Comparison of ENCODE assay signal across 8 cellular contexts in genomic region chr17:81927653-81928496, GRCh38. TPM values are rescaled to one million over a fixed set of nuclear protein-coding genes. Genes with fewer than 3 reads are reported as not detected.
DNase-seq lines count a peak whose midpoint lies in the region; ATAC-seq lines count a peak whose summit lies in the region.

MAFG (minus strand) TSS chr17:81927735; CDS start chr17:81923185, 4,550 bp downstream.

- POLR2A ChIA-PET in naive thymus-derived CD4-positive, alpha-beta T cell (lab: Charles Lee): interaction anchor here (0.5 to 3.3 kb wide), 10 partner anchors 11 to 121 kb away, joined by 3 to 23 read pairs (median 4); no protein-coding TSS in a partner anchor

- H3K9me3 Mint-ChIP-seq in naive thymus-derived CD4-positive, alpha-beta T cell: no peaks in the 10 kb centered on the region
- H3K9me3 Mint-ChIP-seq in stimulated activated naive B cell treated with anti-CD40 and anti-IgM and Interleukin-4, amounts not matched to agents 10 μg/mL and 1 μg/mL and 100 μg/mL, for 72 hours: no peaks in the 10 kb centered on the region

- H3K27me3 Mint-ChIP-seq in naive thymus-derived CD4-positive, alpha-beta T cell: peaks cover 0 to 18% (median 0%) of the 10 kb centered on the region in 5 donors
- peaks cover 4 to 21% of the 10 kb centered on the region in 2 donors for H3K27me3 Mint-ChIP-seq in stimulated activated naive B cell treated with anti-CD40 and anti-IgM and Interleukin-4, amounts not matched to agents 10 μg/mL and 1 μg/mL and 100 μg/mL, for 72 hours

- ATAC-seq in GM21786 (IDR thresholded peaks at IDR 0.05; ENCODE audit: unreplicated experiment): peak; percentile 51
- peak; percentile 72 for ATAC-seq in naive thymus-derived CD4-positive, alpha-beta T cell
- ATAC-seq in stimulated activated naive B cell treated with anti-CD40 and anti-IgM and Interleukin-4, amounts not matched to agents 10 μg/mL and 1 μg/mL and 100 μg/mL, for 72 hours (replicated peaks): peak; percentile 63 to 73

- H3K4me3 ChIP-seq in naive thymus-derived CD4-positive, alpha-beta T cell (ENCODE audit: low read length): peak within 1 kb of the TSS; percentile 58

- H3K4me3 Mint-ChIP-seq in naive thymus-derived CD4-positive, alpha-beta T cell: peak within 1 kb of the TSS; percentile 77 to 91 (median 84)
- peak within 1 kb of the TSS; percentile 93 to 94 for H3K4me3 Mint-ChIP-seq in stimulated activated naive B cell treated with anti-CD40 and anti-IgM and Interleukin-4, amounts not matched to agents 10 μg/mL and 1 μg/mL and 100 μg/mL, for 72 hours

- H3K27ac Mint-ChIP-seq in naive thymus-derived CD4-positive, alpha-beta T cell: peak within 1 kb of the TSS; percentile 69 to 95 (median 88)
- peak within 1 kb of the TSS; percentile 96 for H3K27ac Mint-ChIP-seq in stimulated activated naive B cell treated with anti-CD40 and anti-IgM and Interleukin-4, amounts not matched to agents 10 μg/mL and 1 μg/mL and 100 μg/mL, for 72 hours

- peak within 1 kb of the TSS; percentile 71 for H3K27ac ChIP-seq in naive thymus-derived CD4-positive, alpha-beta T cell (ENCODE audit: low read depth, low read length)

- H3K27me3 ChIP-seq in naive thymus-derived CD4-positive, alpha-beta T cell (ENCODE audit: control insufficient read depth in 2 of 2, insufficient read depth in 2 of 2, low read length in 2 of 2): peaks cover 0 to 13% of the 10 kb centered on the region in 2 donors

- H3K36me3 Mint-ChIP-seq in naive thymus-derived CD4-positive, alpha-beta T cell: no peaks in the 10 kb centered on the region
- peaks cover 12 to 24% of the 10 kb centered on the region in 2 donors for H3K36me3 Mint-ChIP-seq in stimulated activated naive B cell treated with anti-CD40 and anti-IgM and Interleukin-4, amounts not matched to agents 10 μg/mL and 1 μg/mL and 100 μg/mL, for 72 hours

- intact Hi-C loops in naive thymus-derived CD4-positive, alpha-beta T cell (cut with micrococcal nuclease): loop anchor here (1.0 to 5.0 kb wide), 8 partner anchors 9 to 1666 kb away; partner anchors contain the start of genes ARHGDIA (in 2 of the 2), PCYT2 (in 2 of the 2), PYCR1 (in 2 of the 2) and ALYREF (in 1 of the 2)

- peaks cover 10 to 31% of the 10 kb centered on the region in 2 donors for H3K4me1 ChIP-seq in naive thymus-derived CD4-positive, alpha-beta T cell (ENCODE audit: control insufficient read depth in 2 of 2, insufficient read depth in 2 of 2, low read length in 2 of 2)

- H3K4me1 Mint-ChIP-seq in naive thymus-derived CD4-positive, alpha-beta T cell: peaks cover 9 to 29% (median 20%) of the 10 kb centered on the region in 7 donors
- H3K4me1 Mint-ChIP-seq in stimulated activated naive B cell treated with anti-CD40 and anti-IgM and Interleukin-4, amounts not matched to agents 10 μg/mL and 1 μg/mL and 100 μg/mL, for 72 hours: peaks cover 30 to 58% of the 10 kb centered on the region in 2 donors

- H3K36me3 ChIP-seq in naive thymus-derived CD4-positive, alpha-beta T cell (ENCODE audit: control insufficient read depth in 2 of 3, insufficient read depth in 3 of 3, low read length in 3 of 3): no peaks in the 10 kb centered on the region

- CTCF ChIA-PET in naive thymus-derived CD4-positive, alpha-beta T cell (lab: Charles Lee): interaction anchor here (0.6 to 1.0 kb wide), 2 partner anchors 10 to 42 kb away, joined by 3 to 4 read pairs; no protein-coding TSS in a partner anchor

- DNase-seq in DMS79 (lab: John Stamatoyannopoulos, UW): peak; percentile 54
- peak; percentile 90 for DNase-seq in LHCN-M2 (ENCODE audit: low read depth)
- peak; percentile 93 for DNase-seq in RKO (ENCODE audit: low spot score)
- peak; percentile 84 for DNase-seq in activated T-helper 1 cell treated with Interleukin-2 at 50 U/mL for 16 hours (ENCODE audit: low read depth)
- DNase-seq in fibroblast of gingiva (ENCODE audit: low read depth): peak; percentile 93
- DNase-seq in naive thymus-derived CD4-positive, alpha-beta T cell: peak; percentile 81 to 93 (median 88)
- DNase-seq in stimulated activated naive B cell treated with anti-CD40 and anti-IgM and Interleukin-4, amounts not matched to agents 10 μg/mL and 1 μg/mL and 100 μg/mL, for 72 hours: peak; percentile 86

- H3K9me3 ChIP-seq in naive thymus-derived CD4-positive, alpha-beta T cell (ENCODE audit: control insufficient read depth in 2 of 3, low read length in 3 of 3): no peaks in the 10 kb centered on the region

RNA-seq across cellular contexts. Expression of gene MAFG, which starts in this region (rescaled TPM):
- total RNA-seq in LHCN-M2 (2014; rRNA removed): 18.8 and 19.7 TPM in 2 replicates
- polyA plus RNA-seq in LHCN-M2 (2012): 17.5 TPM
- 10 to 100 TPM; 12.9 to 28.1 (median 18.1) TPM for total RNA-seq in naive thymus-derived CD4-positive, alpha-beta T cell
- 1 to 10 TPM; 2.4 to 2.6 TPM for polyA plus RNA-seq in naive thymus-derived CD4-positive, alpha-beta T cell

Comparison
In these comparisons a context has a peak if more than half of its experiments do, and no peak if none do; other contexts are left out.
1. Peak in every context shown above with its lines: DNase-seq, ATAC-seq, H3K4me3 ChIP-seq and H3K27ac ChIP-seq.